ENCODE assay signal across 9 cellular contexts in genomic region chr15:70875001-70875782, GRCh38. TPM values are rescaled to one million over a fixed set of nuclear protein-coding genes. Genes with fewer than 3 reads are reported as not detected.
DNase-seq lines count a peak whose midpoint lies in the region; ATAC-seq and TF ChIP-seq lines count a peak whose summit lies in the region.
"Had no signal": no experiment of that assay in that cellular context is flagged by ENCODE, and none has a peak within 500 bp of the region (broad histone marks: within the 10 kb centered on the region; RNA-seq: fewer than 3 reads in every experiment).

No MANE protein-coding gene starts in this region.

- H3K79me2 ChIP-seq in fibroblast of lung (ENCODE audit: control insufficient read depth, insufficient read depth, low read length) (no peaks in the 10 kb centered on the region), osteoblast (ENCODE audit: insufficient read depth, low read length) (no peaks in the 10 kb centered on the region)

- peak; percentile 64 for DNase-seq in EH (ENCODE audit: low read depth)
- peak; percentile 58 for DNase-seq in RPMI7951 (ENCODE audit: low read depth)
- DNase-seq in fibroblast of lung (ENCODE audit: low read depth in 2 of 2), result peak; percentile 33 to 76
- peak; percentile 87 for DNase-seq in osteoblast (ENCODE audit: insufficient read length, low spot score, missing footprints)
- no peak for DNase-seq in H4 (ENCODE audit: low spot score)
- no peak for DNase-seq in effector memory CD4-positive, alpha-beta T cell
- DNase-seq in stimulated activated CD4-positive, alpha-beta T cell treated with anti-CD3 and anti-CD28 coated beads, Interleukin-4, amount 100 ng/mL, for 4 hours, result no peak
- DNase-seq in aorta, result no peak

- H3K4me2 ChIP-seq in fibroblast of lung (ENCODE audit: extremely low read depth, insufficient read depth, low read length) (no peak overlapping the region), osteoblast (ENCODE audit: insufficient read depth, low read length) (peak overlapping the region; percentile 27)

- H4K20me1 ChIP-seq in fibroblast of lung (ENCODE audit: control insufficient read depth, extremely low read depth, insufficient read depth, low read length) (no peaks in the 10 kb centered on the region), osteoblast (ENCODE audit: insufficient read depth, low read length) (no peaks in the 10 kb centered on the region)

- H3K27me3 ChIP-seq in fibroblast of lung (ENCODE audit: control insufficient read depth, insufficient read depth, low read length) (no peaks in the 10 kb centered on the region), osteoblast (ENCODE audit: insufficient read depth, low read length) (no peaks in the 10 kb centered on the region), aorta (ENCODE audit: control insufficient read depth in 1 of 2, insufficient read depth in 2 of 2, low read length in 1 of 2) (peaks cover 0 to 2% of the 10 kb centered on the region in 2 donors)
- H3K27me3 ChIP-seq in effector memory CD4-positive, alpha-beta T cell (replicated peaks; ENCODE audit: control insufficient read depth, insufficient read depth, low read length, poor library complexity, severe bottlenecking), result no peaks in the 10 kb centered on the region

- TF ChIP-seq CTCF in fibroblast of lung (conservative IDR thresholded peaks at IDR 0.05 in 1 of 2, IDR thresholded peaks at IDR 0.05 in 1 of 2; ENCODE audit: low read depth in 1 of 2, low read length in 2 of 2), result peak; percentile 62 to 70
- TF ChIP-seq CTCF in osteoblast (IDR thresholded peaks at IDR 0.05; ENCODE audit: extremely low read depth, low read depth, low read length), result peak; percentile 72

- H3K27ac ChIP-seq in fibroblast of lung (ENCODE audit: insufficient read depth, low read length), result no peak overlapping the region
- H3K27ac ChIP-seq in osteoblast (ENCODE audit: low read depth, low read length), result peak overlapping the region; percentile 12
- H3K27ac ChIP-seq in effector memory CD4-positive, alpha-beta T cell (ENCODE audit: insufficient read depth, low read length, poor library complexity, severe bottlenecking), result no peak overlapping the region
- no peak overlapping the region for H3K27ac ChIP-seq in aorta (ENCODE audit: low read depth in 1 of 2, low read length in 2 of 2)

- H3K9ac ChIP-seq in fibroblast of lung (ENCODE audit: insufficient read depth, low read length), result no peak overlapping the region

- H3K4me3 ChIP-seq in fibroblast of lung (replicated peaks in 1 of 4; ENCODE audit: control extremely low read depth in 1 of 4, insufficient read depth in 1 of 4, low read depth in 3 of 4, low read length in 4 of 4), result no peak overlapping the region
- no peak overlapping the region for H3K4me3 ChIP-seq in osteoblast (ENCODE audit: insufficient read depth, low read length)
- no peak overlapping the region for H3K4me3 ChIP-seq in effector memory CD4-positive, alpha-beta T cell (ENCODE audit: insufficient read depth, low read depth, low read length, poor library complexity, severe bottlenecking)
- H3K4me3 ChIP-seq in aorta (ENCODE audit: low read length in 2 of 2), result no peak overlapping the region

- H2AFZ ChIP-seq in fibroblast of lung (ENCODE audit: low read length) (peak overlapping the region; percentile 4), osteoblast (ENCODE audit: low read length) (peak overlapping the region; percentile 55)

- H3K9me3 ChIP-seq in fibroblast of lung (ENCODE audit: control insufficient read depth, insufficient read depth, low read depth, low read length) (no peaks in the 10 kb centered on the region), osteoblast (ENCODE audit: low read depth, low read length) (no peaks in the 10 kb centered on the region), aorta (ENCODE audit: control insufficient read depth, low read length) (peaks cover 2% of the 10 kb centered on the region)
- H3K9me3 ChIP-seq in effector memory CD4-positive, alpha-beta T cell (ENCODE audit: control insufficient read depth, low read length), result no peaks in the 10 kb centered on the region

- 74 to 75% methylated on average over 7 of the region's 7 CpGs for WGBS in aorta, 2 donors

- intact Hi-C loops in aorta (cut with DNase I), result loop anchor here (1.0 to 10.0 kb wide), 2 partner anchors 51 to 200 kb away; no protein-coding TSS in a partner anchor

- H3K36me3 ChIP-seq in fibroblast of lung (ENCODE audit: control insufficient read depth, insufficient read depth, low read length) (no peaks in the 10 kb centered on the region), osteoblast (ENCODE audit: insufficient read depth, low read length) (no peaks in the 10 kb centered on the region), aorta (ENCODE audit: control insufficient read depth in 1 of 2, insufficient read depth in 2 of 2, low read length in 1 of 2) (no peaks in the 10 kb centered on the region)
- no peaks in the 10 kb centered on the region for H3K36me3 ChIP-seq in effector memory CD4-positive, alpha-beta T cell (ENCODE audit: control insufficient read depth, insufficient read depth, low read length)

- peaks cover 10% of the 10 kb centered on the region for H3K4me1 ChIP-seq in fibroblast of lung (ENCODE audit: control insufficient read depth, extremely low read depth, insufficient read depth, low read length)
- peaks cover 26% of the 10 kb centered on the region for H3K4me1 ChIP-seq in osteoblast (ENCODE audit: insufficient read depth, low read length)
- H3K4me1 ChIP-seq in effector memory CD4-positive, alpha-beta T cell (ENCODE audit: control insufficient read depth, insufficient read depth, low read length, poor library complexity, severe bottlenecking), result no peaks in the 10 kb centered on the region
- no peaks in the 10 kb centered on the region for H3K4me1 ChIP-seq in aorta (ENCODE audit: control insufficient read depth in 1 of 2, insufficient read depth in 2 of 2, low read length in 2 of 2)

- ATAC-seq in aorta (ENCODE audit: low FRiP score), result no peak

RNA-seq across cellular contexts. Expression of gene THAP10, which starts 17.0 kb away (rescaled TPM):
- total RNA-seq in RPMI7951 (2014; rRNA removed; shearing (Covaris generic)), result 8.4 and 9.0 TPM in 2 replicates
- total RNA-seq in fibroblast of lung (2.3 and 5.0 TPM in 2 replicates), osteoblast (1.1 and 1.8 TPM in 2 replicates), aorta (1 to 10 TPM in 1 of 2 donors, under 1 TPM in 1; 0.90 to 1.7 TPM)
- polyA plus RNA-seq in fibroblast of lung (4.6 and 7.9 TPM in 2 replicates), aorta (10 to 100 TPM in 1 of 2 donors, 1 to 10 TPM in 1; 1.2 to 14.5 TPM)
- 2.7 and 5.9 TPM in 2 replicates for polyA plus RNA-seq in fibroblast of lung (2012)
- polyA minus RNA-seq in fibroblast of lung (ENCODE audit: low replicate concordance), result 0.15 TPM in 1 of 2 replicates, not detected in the other
- 3.5 and 9.4 TPM in 2 replicates for total RNA-seq in H4 (2014; rRNA removed; shearing (Covaris generic))
- total RNA-seq: T-helper 1 cell treated with Interleukin-12 subunit alpha and Interleukin-12 subunit beta and Interleukin-4 antibody, amounts not matched to agents 30 ng/mL and 1 ng/mL, for 36 hours had no signal

RNA-seq across cellular contexts. Expression of gene LRRC49, which starts 17.4 kb away (rescaled TPM):
- 12.5 and 14.5 TPM in 2 replicates for total RNA-seq in RPMI7951 (2014; rRNA removed; shearing (Covaris generic))
- total RNA-seq in fibroblast of lung (20.5 and 31.5 TPM in 2 replicates), osteoblast (13.0 and 18.1 TPM in 2 replicates), aorta (10 to 100 TPM; 11.0 to 15.2 TPM)
- polyA plus RNA-seq in fibroblast of lung (10.0 and 16.2 TPM in 2 replicates), aorta (10 to 100 TPM; 11.9 to 12.1 TPM)
- polyA plus RNA-seq in fibroblast of lung (2012), result 6.4 and 11.4 TPM in 2 replicates
- 8.9 and 18.8 TPM in 2 replicates for polyA minus RNA-seq in fibroblast of lung (ENCODE audit: low replicate concordance)
- 8.5 and 13.4 TPM in 2 replicates for total RNA-seq in H4 (2014; rRNA removed; shearing (Covaris generic))
- total RNA-seq: T-helper 1 cell treated with Interleukin-12 subunit alpha and Interleukin-12 subunit beta and Interleukin-4 antibody, amounts not matched to agents 30 ng/mL and 1 ng/mL, for 36 hours had no signal

RNA-seq across cellular contexts. Expression of gene LARP6, which starts 21.2 kb away (rescaled TPM):
- total RNA-seq in RPMI7951 (2014; rRNA removed; shearing (Covaris generic)), result 64.3 and 72.7 TPM in 2 replicates
- total RNA-seq in fibroblast of lung (72.9 and 108 TPM in 2 replicates), osteoblast (76.0 and 77.4 TPM in 2 replicates), aorta (10 to 100 TPM; 42.2 to 49.7 TPM)
- polyA plus RNA-seq in fibroblast of lung (160 and 273 TPM in 2 replicates), aorta (10 to 100 TPM; 31.2 to 73.3 TPM)
- 189 and 329 TPM in 2 replicates for polyA plus RNA-seq in fibroblast of lung (2012)
- 26.4 and 41.4 TPM in 2 replicates for polyA minus RNA-seq in fibroblast of lung (ENCODE audit: low replicate concordance)
- 45.5 and 52.9 TPM in 2 replicates for total RNA-seq in H4 (2014; rRNA removed; shearing (Covaris generic))
- total RNA-seq: T-helper 1 cell treated with Interleukin-12 subunit alpha and Interleukin-12 subunit beta and Interleukin-4 antibody, amounts not matched to agents 30 ng/mL and 1 ng/mL, for 36 hours had no signal

Comparison
In these comparisons a context has a peak if more than half of its experiments do, and no peak if none do; other contexts are left out.
1. DNase-seq: peak in EH (single experiment), RPMI7951 (single experiment), fibroblast of lung (2 of 2) and osteoblast (single experiment); none in H4 (single experiment), effector memory CD4-positive, alpha-beta T cell (0 of 3), stimulated activated CD4-positive, alpha-beta T cell treated with anti-CD3 and anti-CD28 coated beads, Interleukin-4, amount 100 ng/mL, for 4 hours (0 of 2) and aorta (0 of 2).